In the genomic region with DNA sequence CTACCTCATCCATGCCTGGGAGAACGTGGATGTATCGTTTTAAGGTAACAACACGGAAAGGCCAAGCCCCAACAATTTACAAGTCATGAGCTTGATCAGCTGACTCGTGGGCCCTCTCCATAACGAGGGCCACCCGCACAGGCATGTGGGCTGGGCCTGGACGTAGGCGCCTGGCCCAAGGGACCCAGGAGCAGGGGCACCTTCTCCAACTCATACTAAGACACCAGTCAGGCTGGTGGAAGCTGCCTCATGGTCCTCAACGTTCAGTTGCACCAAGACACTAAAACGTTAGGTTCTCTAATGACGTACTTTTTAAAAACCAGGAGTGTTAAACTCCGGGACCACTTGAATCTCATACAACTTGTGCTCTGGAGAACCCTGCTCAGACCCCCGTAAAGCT, we compare ENCODE assay signal across 2 cellular contexts.
TF ChIP-seq lines count a peak whose summit lies in the region.

No MANE protein-coding gene starts in this region.

TF ChIP-seq in IMR-90, 13 proteins besides CTCF, POLR2A, EP300 and RAD21:
- no peak for TF ChIP-seq CEBPB (IDR thresholded peaks at IDR 0.05; ENCODE audit: low read depth, low read length)

TF ChIP-seq in K562, 482 proteins besides CTCF, POLR2A, EP300 and RAD21:
- peak; percentile 32; the same call in 1 of the 2 replicates for TF ChIP-seq POLR2AphosphoS5 (IDR thresholded peaks at IDR 0.05; ENCODE audit: control insufficient read depth, insufficient read depth, low read depth, low read length)
- TF ChIP-seq ARHGAP35 (IDR thresholded peaks at IDR 0.05; ENCODE audit: partially characterized antibody) = no peak
- TF ChIP-seq SRSF3 (IDR thresholded peaks at IDR 0.05; ENCODE audit: insufficient read depth, low read length) = no peak
